In genomic region chr4:159144112-159144694, GRCh38 we compare ENCODE assay signal across 32 cellular contexts. TPM values are rescaled to one million over a fixed set of nuclear protein-coding genes. Genes with fewer than 3 reads are reported as not detected.
DNase-seq lines count a peak whose midpoint lies in the region; ATAC-seq, FAIRE-seq and TF ChIP-seq lines count a peak whose summit lies in the region.
"Had no signal": no experiment of that assay in that cellular context is flagged by ENCODE, and none has a peak within 500 bp of the region (broad histone marks: within the 10 kb centered on the region; RNA-seq: fewer than 3 reads in every experiment).

No MANE protein-coding gene starts in this region.

- no peaks in the 10 kb centered on the region; the same call in 2 of the 3 replicates for H3K9me3 ChIP-seq in GM12878 (replicated peaks; ENCODE audit: control insufficient read depth, insufficient read depth, low read length)
- H3K9me3 ChIP-seq in PC-3 (ENCODE audit: low read length) = no peaks in the 10 kb centered on the region
- no peaks in the 10 kb centered on the region for H3K9me3 ChIP-seq in breast epithelium
- H3K9me3 ChIP-seq: gastroesophageal sphincter, Peyer's patch, right lobe of liver had no signal

- DNase-seq in GM12891 (ENCODE audit: insufficient read length, low spot score) (no peak), GM12878 (ENCODE audit: low read depth, low spot score) (no peak), PC-3 (no peak), NCI-H1930 (lab: John Stamatoyannopoulos, UW) (no peak), breast epithelium (ENCODE audit: low spot score in 2 of 2) (no peak)
- no peak for DNase-seq in stimulated activated naive CD4-positive, alpha-beta T cell (lab: John Stamatoyannopoulos, UW)
- DNase-seq: activated CD4-positive, alpha-beta T cell treated with anti-CD3 and anti-CD28 coated beads, Interleukin-2, amount 10 ng/mL, durations not matched to agents 7 days and 5 days; activated gamma-delta T cell; activated T-cell treated with anti-CD3 and anti-CD28 coated beads, Interleukin-2, amount 50 U/mL, for 24 hours; caudate nucleus; Kasumi-1; left colon; mammary epithelial cell; NCI-H1048; NCI-H187; NCI-H526; NK-92 treated with Interleukin-12 subunit alpha and Interleukin-12 subunit beta, amount 100 ng/mL, for 24 hours; Peyer's patch; right lobe of liver; SHP77 treated with DMSO at 0.1 percent for 48 hours; stimulated activated CD4-positive, alpha-beta T cell treated with anti-CD3 and anti-CD28 coated beads, Interleukin-12 subunit alpha, Interleukin-12 subunit beta, amount 100 ng/mL, for 4 hours; stimulated activated CD4-positive, alpha-beta T cell treated with anti-CD3 and anti-CD28 coated beads, Interleukin-4, amount 100 ng/mL, for 1 hour; T-helper 9 cell; WERI-Rb-1 had no signal

- H3K27ac ChIP-seq in GM12878 (ENCODE audit: control insufficient read depth, insufficient read depth) = 0 out of 2 replicates have a peak overlapping the region, but pooled peaks have one; percentile 13
- H3K27ac ChIP-seq in PC-3 (ENCODE audit: low read length) = no peak overlapping the region
- H3K27ac ChIP-seq in breast epithelium = no peak overlapping the region
- H3K27ac ChIP-seq: 22Rv1, gastroesophageal sphincter, hepatocyte, Peyer's patch, right lobe of liver, WERI-Rb-1 had no signal

- no peaks in the 10 kb centered on the region for H3K36me3 ChIP-seq in GM12878 (ENCODE audit: control insufficient read depth in 2 of 2, insufficient read depth in 2 of 2, low read length in 1 of 2)
- H3K36me3 ChIP-seq in PC-3 (ENCODE audit: low read depth, low read length) = no peaks in the 10 kb centered on the region
- no peaks in the 10 kb centered on the region for H3K36me3 ChIP-seq in breast epithelium
- H3K36me3 ChIP-seq: gastroesophageal sphincter, Peyer's patch, right lobe of liver, WERI-Rb-1 had no signal

- CTCF ChIA-PET in GM12878 (lab: Yijun Ruan, JAX) (interaction anchor here (1.0 to 1.2 kb wide), 2 partner anchors 32 to 67 kb away, joined by 3 to 4 read pairs; no protein-coding TSS in a partner anchor), PC-3 (lab: Charles Lee) (no interaction called here)

- no peak for TF ChIP-seq EP300 in GM12878 (IDR thresholded peaks at IDR 0.05; ENCODE audit: borderline replicate concordance in 1 of 2, control insufficient read depth in 1 of 2, low read depth in 2 of 2, low read length in 2 of 2)

- H3K4me1 ChIP-seq in GM12878 (ENCODE audit: control insufficient read depth, insufficient read depth, low read length) (peaks cover 11% of the 10 kb centered on the region; the same call in 1 of the 2 replicates), PC-3 (ENCODE audit: insufficient read depth, low read length) (peaks cover 6% of the 10 kb centered on the region; the same call in 1 of the 2 replicates), breast epithelium (no peaks in the 10 kb centered on the region)
- H3K4me1 ChIP-seq: Peyer's patch had no signal

- H3F3A ChIP-seq in PC-3 (ENCODE audit: low read length, unreplicated experiment) = no peaks in the 10 kb centered on the region

- intact Hi-C loops in GM12878 (cut with micrococcal nuclease; ENCODE audit: unreplicated experiment) = no loop called here
- intact Hi-C loops in PC-3 (cut with micrococcal nuclease) = no loop called here
- intact Hi-C loops in breast epithelium (cut with DNase I; ENCODE audit: low total_unique reads) = no loop called here

- no peaks in the 10 kb centered on the region for H3K9me2 ChIP-seq in PC-3 (replicated peaks; ENCODE audit: low read length)

- SMC1A ChIA-PET in GM12878 (lab: Charles Lee; ENCODE audit: uncharacterized antibody, unreplicated experiment) = interaction anchor here (1.0 to 1.9 kb wide), 5 partner anchors 15 to 287 kb away, joined by 3 to 4 read pairs (median 3); no protein-coding TSS in a partner anchor

- BruUV-seq in GM12878 (replicated peaks; lab: Mats Ljungman, UMichigan) (no TSS peak), PC-3 (replicated peaks; lab: Mats Ljungman, UMichigan) (no TSS peak)

- TF ChIP-seq RAD21 in GM12878 (IDR thresholded peaks at IDR 0.05; ENCODE audit: insufficient read depth, low read depth, low read length) = no peak

- no peaks in the 10 kb centered on the region for H3K27me3 ChIP-seq in GM12878 (replicated peaks in 1 of 2; ENCODE audit: control insufficient read depth in 2 of 2, insufficient read depth in 2 of 2, low read length in 1 of 2)
- H3K27me3 ChIP-seq in PC-3 (ENCODE audit: low read length) = no peaks in the 10 kb centered on the region
- no peaks in the 10 kb centered on the region for H3K27me3 ChIP-seq in breast epithelium
- H3K27me3 ChIP-seq: gastroesophageal sphincter, hepatocyte, Peyer's patch, right lobe of liver had no signal

- H2AFZ ChIP-seq in GM12878 (ENCODE audit: control insufficient read depth, low read depth, low read length) (no peak overlapping the region), PC-3 (ENCODE audit: low read length) (no peak overlapping the region)
- H2AFZ ChIP-seq: hepatocyte had no signal

- no peak overlapping the region for H3K9ac ChIP-seq in GM12878 (ENCODE audit: control insufficient read depth, insufficient read depth, low read length)
- H3K9ac ChIP-seq in PC-3 (ENCODE audit: low read length) = no peak overlapping the region

- WGBS in GM12878 (ENCODE audit: insufficient coverage, insufficient replicate concordance, low lambda C conversion rate, missing lambda C conversion rate) = 46% methylated on average over 4 of the region's 4 CpGs

- peak; percentile 64 for ATAC-seq in GM21390 (IDR thresholded peaks at IDR 0.05; ENCODE audit: unreplicated experiment)
- peak; percentile 67 for ATAC-seq in HG03159 (IDR thresholded peaks at IDR 0.05; ENCODE audit: unreplicated experiment)
- peak; percentile 46 for ATAC-seq in GM12878
- ATAC-seq in PC-3 = no peak
- ATAC-seq: gastroesophageal sphincter, HepG2, left colon, right lobe of liver had no signal

- H4K20me1 ChIP-seq in GM12878 (ENCODE audit: control insufficient read depth, insufficient read depth) (no peaks in the 10 kb centered on the region; the same call in 1 of the 2 replicates), PC-3 (ENCODE audit: low read length) (no peaks in the 10 kb centered on the region)

- in situ Hi-C loops in GM12878 (cut with MboI) = no loop called here

- H3K4me3 ChIP-seq in GM12878 = no peak overlapping the region
- no peak overlapping the region for H3K4me3 ChIP-seq in PC-3 (ENCODE audit: low read length)
- no peak overlapping the region for H3K4me3 ChIP-seq in breast epithelium
- H3K4me3 ChIP-seq: gastroesophageal sphincter, hepatocyte, Peyer's patch, right lobe of liver had no signal

- POLR2A ChIA-PET in GM12878 (lab: Charles Lee) = interaction anchor here (0.6 to 0.7 kb wide), 5 partner anchors 18 to 304 kb away, joined by 3 to 5 read pairs (median 4); no protein-coding TSS in a partner anchor
- POLR2A ChIA-PET in PC-3 (lab: Charles Lee; ENCODE audit: unreplicated experiment) = interaction anchor here (0.5 kb wide), 1 partner anchor 18 kb away, joined by 3 read pairs; no protein-coding TSS in a partner anchor

- no peak for TF ChIP-seq CTCF in GM12878 (IDR thresholded peaks at IDR 0.05 in 2 of 3, conservative IDR thresholded peaks at IDR 0.05 in 1 of 3; ENCODE audit: control insufficient read depth in 2 of 3, extremely low read depth in 1 of 3, insufficient read depth in 1 of 3, low read depth in 3 of 3, low read length in 3 of 3)
- TF ChIP-seq CTCF in PC-3 (conservative IDR thresholded peaks at IDR 0.05; ENCODE audit: low read depth, low read length) = no peak
- TF ChIP-seq CTCF in breast epithelium (IDR thresholded peaks at IDR 0.05) = no peak

- peak; percentile 58 for FAIRE-seq in GM12891 (lab: Jason Lieb, UNC)
- peak; percentile 79 for FAIRE-seq in GM12878 (lab: Jason Lieb, UNC)
- FAIRE-seq: astrocyte, HepG2, urothelium cell line had no signal

- RAD21 ChIA-PET in GM12878 (lab: Charles Lee; ENCODE audit: unreplicated experiment) = interaction anchor here (0.6 to 0.7 kb wide), 2 partner anchors 21 to 93 kb away, joined by 3 read pairs; no protein-coding TSS in a partner anchor

- peak overlapping the region; percentile 4; the same call in 1 of the 2 replicates for H3K4me2 ChIP-seq in GM12878 (ENCODE audit: control insufficient read depth, insufficient read depth)
- no peak overlapping the region for H3K4me2 ChIP-seq in PC-3 (ENCODE audit: low read length)
- H3K4me2 ChIP-seq: hepatocyte had no signal

- H3K79me2 ChIP-seq in GM12878 (ENCODE audit: control insufficient read depth, insufficient read depth, low read length) = peaks cover 58% of the 10 kb centered on the region
- H3K79me2 ChIP-seq in PC-3 (ENCODE audit: low read length) = 0 out of 2 replicates have a peak, but pooled peaks cover 11% of the 10 kb centered on the region

- TF ChIP-seq POLR2A in GM12891 (IDR thresholded peaks at IDR 0.05; ENCODE audit: low read depth, low read length) (no peak), GM12878 (IDR thresholded peaks at IDR 0.05; ENCODE audit: low read depth, low read length) (no peak), breast epithelium (IDR thresholded peaks at IDR 0.05) (no peak)

TF ChIP-seq in GM12891, 5 proteins besides CTCF, POLR2A, EP300 and RAD21 (continues in another document):
- TF ChIP-seq TAF1 (IDR thresholded peaks at IDR 0.05; ENCODE audit: low read depth, low read length) = no peak
- no peak for TF ChIP-seq PAX5 (IDR thresholded peaks at IDR 0.05; ENCODE audit: insufficient read depth, low read length, severe bottlenecking)
- TF ChIP-seq POLR2AphosphoS5 (IDR thresholded peaks at IDR 0.05; ENCODE audit: low read depth, low read length) = no peak

RNA-seq across cellular contexts. Expression of gene RAPGEF2, which starts 41.3 kb away (rescaled TPM):
- 13.2 TPM for polyA plus RNA-seq in GM12891 (2012; ENCODE audit: low read depth, missing spikeins)
- 63.3 and 67.6 TPM in 2 replicates for total RNA-seq in GM12878 (2013; cell fraction: nucleolus; rRNA removed)
- total RNA-seq in GM12878 (2014; rRNA removed) = 3.7 and 5.6 TPM in 2 replicates
- total RNA-seq in GM12878 (2014; rRNA removed; fragmentation: Illumina TruSeq; extraction: Trizol) = 3.9 and 4.3 TPM in 2 replicates
- 2.6 TPM in 2 replicates for total RNA-seq in GM12878 (2021)
- polyA plus RNA-seq in GM12878 (2011; ENCODE audit: low read depth) = 18.5 TPM
- 23.7 and 24.0 TPM in 2 replicates for polyA plus RNA-seq in GM12878 (2011; rRNA removed)
- polyA plus RNA-seq in GM12878 (2011; cell fraction: cytosol; rRNA removed) = 14.8 and 17.0 TPM in 2 replicates
- 22.8 and 28.1 TPM in 2 replicates for polyA plus RNA-seq in GM12878 (2011; cell fraction: nucleus; rRNA removed)
- polyA plus RNA-seq in GM12878 (2012) = 21.3 and 22.6 TPM in 2 replicates
- 3.9 and 4.0 TPM in 2 replicates for polyA plus RNA-seq in GM12878 (2014; fragmentation: Illumina TruSeq; extraction: Trizol)
- polyA plus RNA-seq in GM12878 (2014; fragmentation: Nextera tagmentation; extraction: Ambion mirVana) = under 1 TPM; 0.31 to 0.44 TPM
- polyA plus RNA-seq in GM12878 (2014; rRNA removed) = 2.0 and 3.2 TPM in 2 replicates
- polyA plus RNA-seq in GM12878 (2016; fragmentation: Nextera tagmentation; extraction: Ambion mirVana) = under 1 TPM; 0.54 to 0.67 TPM
- 51.5 and 62.2 TPM in 2 replicates for polyA minus RNA-seq in GM12878 (2011; rRNA and poly(A)+ RNA removed)
- polyA minus RNA-seq in GM12878 (2011; cell fraction: cytosol; rRNA and poly(A)+ RNA removed) = 9.5 and 12.0 TPM in 2 replicates
- polyA minus RNA-seq in GM12878 (2011; cell fraction: nucleus; rRNA and poly(A)+ RNA removed) = 30.8 and 41.6 TPM in 2 replicates
- 21.2 and 21.7 TPM in 2 replicates for total RNA-seq in PC-3 (2014; rRNA removed)
- total RNA-seq in breast epithelium = 10 to 100 TPM; 47.0 to 84.0 (median 51.5) TPM
